In genomic region chr2:166960702-166961101, GRCh38 we compare ENCODE assay signal across 17 cellular contexts.
DNase-seq lines count a peak whose midpoint lies in the region; ATAC-seq and TF ChIP-seq lines count a peak whose summit lies in the region.
"Had no signal": no experiment of that assay in that cellular context is flagged by ENCODE, and none has a peak within 500 bp of the region (broad histone marks: within the 10 kb centered on the region; RNA-seq: fewer than 3 reads in every experiment).

No MANE protein-coding gene starts in this region.

- H3K27me3 ChIP-seq in left ventricle myocardium inferior (ENCODE audit: low read depth) (no peaks in the 10 kb centered on the region), Loucy (ENCODE audit: insufficient read depth, low read length, poor library complexity, severe bottlenecking) (no peaks in the 10 kb centered on the region)

- no peak overlapping the region for H3K4me3 Mint-ChIP-seq in nephron
- H3K4me3 Mint-ChIP-seq: B cell; CD4-positive, alpha-beta memory T cell had no signal

- TF ChIP-seq CTCF in left ventricle myocardium inferior (IDR thresholded peaks at IDR 0.05; ENCODE audit: borderline replicate concordance) (no peak), Loucy (conservative IDR thresholded peaks at IDR 0.05; ENCODE audit: low read length) (no peak), nephron (IDR thresholded peaks at IDR 0.05; ENCODE audit: unreplicated experiment in 3 of 3) (no peak)

- no peaks in the 10 kb centered on the region for H3K27me3 Mint-ChIP-seq in nephron (ENCODE audit: low read depth)
- H3K27me3 Mint-ChIP-seq: B cell; CD4-positive, alpha-beta memory T cell had no signal

- no peak overlapping the region for H3K4me3 ChIP-seq in left ventricle myocardium inferior
- no peak overlapping the region for H3K4me3 ChIP-seq in Loucy (ENCODE audit: low read length, poor library complexity, severe bottlenecking)
- H3K4me3 ChIP-seq: GM23248, HAP-1 had no signal

- peak; percentile 41 for ATAC-seq in Right ventricle myocardium superior (ENCODE audit: poor library complexity)
- ATAC-seq: HepG2 had no signal

- H3K9me3 ChIP-seq in left ventricle myocardium inferior (replicated peaks) (no peaks in the 10 kb centered on the region), Loucy (ENCODE audit: insufficient read depth, low read depth, low read length) (no peaks in the 10 kb centered on the region)
- H3K9me3 ChIP-seq: HAP-1 had no signal

- no peaks in the 10 kb centered on the region for H3K9me2 ChIP-seq in Loucy (replicated peaks; ENCODE audit: low read depth, low read length)

- H4K20me1 ChIP-seq in Loucy (ENCODE audit: insufficient read depth, low read length, poor library complexity, severe bottlenecking) = no peaks in the 10 kb centered on the region

- no peak overlapping the region for H3K27ac ChIP-seq in left ventricle myocardium inferior (replicated peaks)
- H3K27ac ChIP-seq in caudate nucleus (ENCODE audit: low read depth, low read length) = no peak overlapping the region
- H3K27ac ChIP-seq: C4-2B, GM23248 had no signal

- no peaks in the 10 kb centered on the region for H3K36me3 Mint-ChIP-seq in nephron (ENCODE audit: low read depth)
- H3K36me3 Mint-ChIP-seq: CD4-positive, alpha-beta memory T cell had no signal

- 0 out of 2 replicates have a peak overlapping the region, but pooled peaks have one; percentile 15 for H2AFZ ChIP-seq in Loucy (ENCODE audit: low read length)
- H2AFZ ChIP-seq: GM23248 had no signal

- no peak overlapping the region for H3K9ac ChIP-seq in Loucy (ENCODE audit: low read depth, low read length, poor library complexity, severe bottlenecking)
- H3K9ac ChIP-seq: GM23248 had no signal

- H3K4me1 Mint-ChIP-seq in nephron = peaks cover 18% of the 10 kb centered on the region
- H3K4me1 Mint-ChIP-seq: B cell had no signal

- H3K9me3 Mint-ChIP-seq in nephron = no peaks in the 10 kb centered on the region

- no peak for DNase-seq in Right ventricle myocardium superior
- DNase-seq in left ventricle myocardium inferior = no peak
- peak; percentile 19 for DNase-seq in NCI-H69 (lab: John Stamatoyannopoulos, UW)
- DNase-seq in caudate nucleus (lab: John Stamatoyannopoulos, UW) = no peak
- DNase-seq in kidney glomerular epithelial cell (lab: John Stamatoyannopoulos, UW) = no peak
- no peak for DNase-seq in DMS 273 treated with DMSO at 0.1 percent for 48 hours (lab: John Stamatoyannopoulos, UW)
- DNase-seq: CD4-positive, alpha-beta memory T cell; DMS153; DMS79 treated with DMSO at 0.1 percent for 48 hours; EL; GM23248 had no signal

- H3K36me3 ChIP-seq in left ventricle myocardium inferior (no peaks in the 10 kb centered on the region), Loucy (ENCODE audit: insufficient read depth, low read length) (no peaks in the 10 kb centered on the region)
- H3K36me3 ChIP-seq: HAP-1 had no signal

- no peaks in the 10 kb centered on the region for H3K79me2 ChIP-seq in Loucy (ENCODE audit: insufficient read depth, low read length)

- H3K27ac Mint-ChIP-seq in nephron = peak overlapping the region in 2 of 3 experiments; percentile 12 to 62
- H3K27ac Mint-ChIP-seq: B cell; CD4-positive, alpha-beta memory T cell had no signal

- no peaks in the 10 kb centered on the region for H3F3A ChIP-seq in Loucy (ENCODE audit: low read depth)

- intact Hi-C loops in Right ventricle myocardium superior (cut with DNase I) = no loop called here
- intact Hi-C loops in left ventricle myocardium inferior (cut with micrococcal nuclease) = no loop called here

- H3K4me2 ChIP-seq in Loucy (ENCODE audit: low read depth, low read length, poor library complexity, severe bottlenecking) = no peak overlapping the region

- H3K4me1 ChIP-seq in left ventricle myocardium inferior (peaks cover 11% of the 10 kb centered on the region), Loucy (ENCODE audit: insufficient read depth, low read length, poor library complexity, severe bottlenecking) (peaks cover 12% of the 10 kb centered on the region)
